ENCODE assay signal across 8 cellular contexts in genomic region chr1:156627313-156627880, GRCh38. TPM values are rescaled to one million over a fixed set of nuclear protein-coding genes. Genes with fewer than 3 reads are reported as not detected.
DNase-seq lines count a peak whose midpoint lies in the region; ATAC-seq and TF ChIP-seq lines count a peak whose summit lies in the region.

No MANE protein-coding gene starts in this region.

- H2BK5ac ChIP-seq in mesenchymal stem cell (ENCODE audit: low read depth, low read length, poor library complexity, severe bottlenecking), result no peak overlapping the region

- no peak overlapping the region for H2AFZ ChIP-seq in mesenchymal stem cell (ENCODE audit: low read depth, low read length)

- no peaks in the 10 kb centered on the region for H3K36me3 Mint-ChIP-seq in HFFc6 (ENCODE audit: low read depth)

- H3K23ac ChIP-seq in mesenchymal stem cell (ENCODE audit: low read length in 2 of 2), result no peak overlapping the region

- H3K4me2 ChIP-seq in mesenchymal stem cell (ENCODE audit: low read length, poor library complexity, severe bottlenecking), result no peak overlapping the region

- H3K18ac ChIP-seq in mesenchymal stem cell (ENCODE audit: low read depth in 1 of 2, low read length in 2 of 2), result no peak overlapping the region

- H3K4me1 ChIP-seq in body of pancreas (peaks cover 30% of the 10 kb centered on the region), mesenchymal stem cell (ENCODE audit: control insufficient read depth, insufficient read depth, low read depth, low read length) (peaks cover 19% of the 10 kb centered on the region)

- WGBS in body of pancreas, 2 donors, result 77 to 80% methylated on average over 2 of the region's 2 CpGs
- 77% methylated on average over 2 of the region's 2 CpGs for WGBS in mesenchymal stem cell

- peaks cover 6% of the 10 kb centered on the region for H3K4me1 Mint-ChIP-seq in HFFc6 (ENCODE audit: low read depth)

- H3K27me3 ChIP-seq in body of pancreas (peaks cover 0 to 23% of the 10 kb centered on the region in 2 donors), mesenchymal stem cell (ENCODE audit: control insufficient read depth in 1 of 2, insufficient read depth in 1 of 2, low read length in 2 of 2) (peaks cover 63 to 82% of the 10 kb centered on the region in 2 experiments)

- no peak overlapping the region for H4K91ac ChIP-seq in mesenchymal stem cell (ENCODE audit: low read length)

- H2BK120ac ChIP-seq in mesenchymal stem cell (ENCODE audit: low read depth, low read length), result no peak overlapping the region

- H2BK12ac ChIP-seq in mesenchymal stem cell (ENCODE audit: low read length in 2 of 2), result no peak overlapping the region

- peak; percentile 87 for TF ChIP-seq CTCF in HFFc6 (IDR thresholded peaks at IDR 0.05)
- peak; percentile 17 to 68 (median 61) for TF ChIP-seq CTCF in body of pancreas (IDR thresholded peaks at IDR 0.05)

- no peaks in the 10 kb centered on the region for H3K9me3 ChIP-seq in body of pancreas
- no peaks in the 10 kb centered on the region for H3K9me3 ChIP-seq in mesenchymal stem cell (ENCODE audit: control insufficient read depth, low read length)

- DNase-seq in DMS153 treated with DMSO at 0.1 percent for 48 hours (lab: John Stamatoyannopoulos, UW; ENCODE audit: unreplicated experiment) (peak; percentile 39), HFFc6 (peak; percentile 60), NOMO-1 treated with dmso at 0.1 percent for 144 hours (lab: John Stamatoyannopoulos, UW; ENCODE audit: unreplicated experiment) (peak; percentile 20), body of pancreas (peak; percentile 43 to 71 (median 60)), mesenchymal stem cell (peak; percentile 74), DMS79 treated with DMSO at 0.1 percent for 48 hours (lab: John Stamatoyannopoulos, UW) (no peak), NCI-H1048 (lab: John Stamatoyannopoulos, UW) (no peak)

- H3K4me3 ChIP-seq in body of pancreas, result no peak overlapping the region
- no peak overlapping the region for H3K4me3 ChIP-seq in mesenchymal stem cell (ENCODE audit: insufficient read depth in 1 of 2, low read depth in 1 of 2, low read length in 2 of 2)

- H3K36me3 ChIP-seq in body of pancreas (replicated peaks in 1 of 2; ENCODE audit: insufficient read depth in 1 of 2, low read depth in 2 of 2), result no peaks in the 10 kb centered on the region
- H3K36me3 ChIP-seq in mesenchymal stem cell (ENCODE audit: control insufficient read depth in 1 of 2, insufficient read depth in 2 of 2, low read depth in 1 of 2, low read length in 2 of 2), result no peaks in the 10 kb centered on the region

- ATAC-seq in body of pancreas (peak; percentile 21), GM18861 (IDR thresholded peaks at IDR 0.05; ENCODE audit: unreplicated experiment) (no peak)

- H2BK15ac ChIP-seq in mesenchymal stem cell (ENCODE audit: low read depth, poor library complexity, severe bottlenecking), result no peak overlapping the region

- H4K8ac ChIP-seq in mesenchymal stem cell (ENCODE audit: low read length), result no peak overlapping the region

- no peak overlapping the region for H3K4ac ChIP-seq in mesenchymal stem cell (ENCODE audit: low read depth in 1 of 2, low read length in 2 of 2)

- no peak overlapping the region for H3K4me3 Mint-ChIP-seq in HFFc6

- no peaks in the 10 kb centered on the region for H3K9me3 Mint-ChIP-seq in HFFc6

- no peak overlapping the region for H3K27ac ChIP-seq in body of pancreas
- H3K27ac ChIP-seq in mesenchymal stem cell (ENCODE audit: low read length, poor library complexity, severe bottlenecking), result no peak overlapping the region

- H3K79me1 ChIP-seq in mesenchymal stem cell (replicated peaks; ENCODE audit: low read length, poor library complexity, severe bottlenecking), result no peaks in the 10 kb centered on the region

- H3K27ac Mint-ChIP-seq in HFFc6, result no peak overlapping the region

- no peak overlapping the region for H3K14ac ChIP-seq in mesenchymal stem cell (ENCODE audit: low read length in 2 of 2)

- no peak overlapping the region for H2AK5ac ChIP-seq in mesenchymal stem cell (ENCODE audit: low read length, severe bottlenecking)

- peaks cover 54% of the 10 kb centered on the region for H3K27me3 Mint-ChIP-seq in HFFc6 (ENCODE audit: insufficient read depth)

- intact Hi-C loops in body of pancreas (cut with DNase I), result no loop called here

- TF ChIP-seq POLR2A in body of pancreas (IDR thresholded peaks at IDR 0.05), result no peak

- no peak overlapping the region for H3K9ac ChIP-seq in mesenchymal stem cell (ENCODE audit: low read length)

RNA-seq across cellular contexts. Expression of gene HAPLN2, which starts 8.2 kb away (rescaled TPM):
- not detected for total RNA-seq in HFFc6 (2021; fragmentation: NEBNext Ultra II Directional; extraction: Animal tissue kit (Norgen Biotek cat#: 25700))
- not detected for total RNA-seq in body of pancreas
- polyA plus RNA-seq in mesenchymal stem cell (2013, experiment 1 of 2), result 0.07 TPM
- polyA plus RNA-seq in mesenchymal stem cell (2013, experiment 2 of 2), result 0.07 TPM

RNA-seq across cellular contexts. Expression of gene BCAN, which starts 14.5 kb away (rescaled TPM):
- total RNA-seq in HFFc6 (2021; fragmentation: NEBNext Ultra II Directional; extraction: Animal tissue kit (Norgen Biotek cat#: 25700)), result not detected
- under 1 TPM in 1 of 2 donors, not detected in 1; 0.26 TPM for total RNA-seq in body of pancreas
- polyA plus RNA-seq in mesenchymal stem cell (2013, experiment 1 of 2), result 0.33 TPM
- polyA plus RNA-seq in mesenchymal stem cell (2013, experiment 2 of 2), result 0.23 TPM

RNA-seq across cellular contexts. Expression of gene GPATCH4, which starts 26.1 kb away (rescaled TPM):
- total RNA-seq in HFFc6 (2021; fragmentation: NEBNext Ultra II Directional; extraction: Animal tissue kit (Norgen Biotek cat#: 25700)), result 10 to 100 TPM; 25.0 to 35.8 (median 32.7) TPM
- total RNA-seq in body of pancreas, result 1 to 10 TPM; 8.9 to 9.6 TPM
- 24.8 TPM for polyA plus RNA-seq in mesenchymal stem cell (2013, experiment 1 of 2)
- 25.4 TPM for polyA plus RNA-seq in mesenchymal stem cell (2013, experiment 2 of 2)

RNA-seq across cellular contexts. Expression of gene NAXE, which starts 35.8 kb away (rescaled TPM):
- 10 to 100 TPM; 73.9 to 83.9 (median 76.7) TPM for total RNA-seq in HFFc6 (2021; fragmentation: NEBNext Ultra II Directional; extraction: Animal tissue kit (Norgen Biotek cat#: 25700))
- total RNA-seq in body of pancreas, result 10 to 100 TPM; 46.1 to 62.8 TPM
- 58.9 TPM for polyA plus RNA-seq in mesenchymal stem cell (2013, experiment 1 of 2)
- polyA plus RNA-seq in mesenchymal stem cell (2013, experiment 2 of 2), result 58.1 TPM

RNA-seq across cellular contexts. Expression of gene TTC24, which starts 47.9 kb away (rescaled TPM):
- total RNA-seq in HFFc6 (2021; fragmentation: NEBNext Ultra II Directional; extraction: Animal tissue kit (Norgen Biotek cat#: 25700)), result not detected
- not detected for total RNA-seq in body of pancreas
- not detected for polyA plus RNA-seq in mesenchymal stem cell (2013, experiment 1 of 2)
- not detected for polyA plus RNA-seq in mesenchymal stem cell (2013, experiment 2 of 2)

Comparison
In these comparisons a context has a peak if more than half of its experiments do, and no peak if none do; other contexts are left out.
1. DNase-seq: peak in DMS153 treated with DMSO at 0.1 percent for 48 hours (single experiment), HFFc6 (single experiment), NOMO-1 treated with dmso at 0.1 percent for 144 hours (single experiment), body of pancreas (4 of 4) and mesenchymal stem cell (single experiment); none in DMS79 treated with DMSO at 0.1 percent for 48 hours (single experiment) and NCI-H1048 (single experiment).